ENCODE assay signal across 12 cellular contexts in genomic region chr9:131279196-131279926, GRCh38. TPM values are rescaled to one million over a fixed set of nuclear protein-coding genes. Genes with fewer than 3 reads are reported as not detected.
DNase-seq lines count a peak whose midpoint lies in the region; ATAC-seq and TF ChIP-seq lines count a peak whose summit lies in the region.
"Had no signal": no experiment of that assay in that cellular context is flagged by ENCODE, and none has a peak within 500 bp of the region (broad histone marks: within the 10 kb centered on the region; RNA-seq: fewer than 3 reads in every experiment).

No MANE protein-coding gene starts in this region.

- peak overlapping the region; percentile 79 for H3K27ac ChIP-seq in CD4-positive, alpha-beta memory T cell (ENCODE audit: low read depth, low read length)
- H3K27ac ChIP-seq in colonic mucosa = no peak overlapping the region

- peak overlapping the region; percentile 84 to 93 (median 91) for H3K4me3 Mint-ChIP-seq in CD4-positive, alpha-beta memory T cell
- H3K4me3 Mint-ChIP-seq in IgD-negative memory B cell = peak overlapping the region; percentile 41 to 92 (median 90)
- H3K4me3 Mint-ChIP-seq in central memory CD8-positive, alpha-beta T cell = peak overlapping the region; percentile 92
- H3K4me3 Mint-ChIP-seq in natural killer cell treated with Interleukin-12 subunit alpha and Interleukin-12 subunit beta and Interleukin-15 and Interleukin-18, amount 100 ng/mL, for 72 hours = peak overlapping the region; percentile 87

- intact Hi-C loops in CD4-positive, alpha-beta memory T cell (cut with micrococcal nuclease) = loop anchor here (2.0 to 10.0 kb wide), 4 partner anchors 58 to 225 kb away; partner anchors contain the start of genes NUP214 and POMT1
- intact Hi-C loops in colonic mucosa (cut with DNase I) = no loop called here

- peak overlapping the region; percentile 92 to 95 (median 94) for H3K27ac Mint-ChIP-seq in CD4-positive, alpha-beta memory T cell
- H3K27ac Mint-ChIP-seq in IgD-negative memory B cell = peak overlapping the region; percentile 59 to 89 (median 72)
- H3K27ac Mint-ChIP-seq in central memory CD8-positive, alpha-beta T cell (ENCODE audit: low read depth) = peak overlapping the region; percentile 74
- peak overlapping the region; percentile 70 to 90 for H3K27ac Mint-ChIP-seq in natural killer cell treated with Interleukin-12 subunit alpha and Interleukin-12 subunit beta and Interleukin-15 and Interleukin-18, amount 100 ng/mL, for 72 hours

- no peaks in the 10 kb centered on the region for H3K27me3 ChIP-seq in CD4-positive, alpha-beta memory T cell (ENCODE audit: insufficient read depth, low read length)
- peaks cover 32% of the 10 kb centered on the region for H3K27me3 ChIP-seq in colonic mucosa

- H3K4me3 ChIP-seq in CD4-positive, alpha-beta memory T cell (ENCODE audit: low read length in 2 of 2) = no peak overlapping the region
- H3K4me3 ChIP-seq in colonic mucosa = no peak overlapping the region

- ATAC-seq in central memory CD8-positive, alpha-beta T cell (replicated peaks; ENCODE audit: extremely low read depth, poor library complexity, severe bottlenecking) = no peak
- no peak for ATAC-seq in natural killer cell treated with Interleukin-12 subunit alpha and Interleukin-12 subunit beta and Interleukin-15 and Interleukin-18, amount 100 ng/mL, for 72 hours
- ATAC-seq in HG03108 (IDR thresholded peaks at IDR 0.05; ENCODE audit: unreplicated experiment) (no peak), GM19397 (IDR thresholded peaks at IDR 0.05; ENCODE audit: unreplicated experiment) (no peak)

- H3K36me3 ChIP-seq in CD4-positive, alpha-beta memory T cell (ENCODE audit: insufficient read depth, low read length) = no peaks in the 10 kb centered on the region
- no peaks in the 10 kb centered on the region for H3K36me3 ChIP-seq in colonic mucosa

- no peak for TF ChIP-seq CTCF in colonic mucosa (IDR thresholded peaks at IDR 0.05)

- H3K4me1 ChIP-seq in CD4-positive, alpha-beta memory T cell (ENCODE audit: insufficient read depth, low read length) = peaks cover 27% of the 10 kb centered on the region
- no peaks in the 10 kb centered on the region for H3K4me1 ChIP-seq in colonic mucosa

- no peak overlapping the region for H3K9ac ChIP-seq in colonic mucosa (ENCODE audit: low read depth in 2 of 2, low read length in 2 of 2)

- no peak for DNase-seq in CD4-positive, alpha-beta memory T cell
- no peak for DNase-seq in central memory CD8-positive, alpha-beta T cell (ENCODE audit: low spot score in 2 of 2)
- no peak for DNase-seq in natural killer cell treated with Interleukin-12 subunit alpha and Interleukin-12 subunit beta and Interleukin-15 and Interleukin-18, amount 100 ng/mL, for 72 hours (ENCODE audit: low spot score)
- no peak for DNase-seq in colonic mucosa
- DNase-seq: activated CD4-positive, alpha-beta T cell treated with anti-CD3 and anti-CD28 coated beads for 1 hour; activated gamma-delta T cell treated with Interleukin-2 at 50 U/mL for 16 hours; KBM-7; NCI-H1436 treated with DMSO at 0.1 percent for 48 hours; NCI-H446 treated with DMSO at 0.1 percent for 48 hours had no signal

- no peaks in the 10 kb centered on the region for H3K9me3 ChIP-seq in CD4-positive, alpha-beta memory T cell (ENCODE audit: control insufficient read depth in 1 of 2, low read length in 2 of 2)
- no peaks in the 10 kb centered on the region for H3K9me3 ChIP-seq in colonic mucosa

- H3K27me3 Mint-ChIP-seq in CD4-positive, alpha-beta memory T cell = peaks cover 2 to 3% of the 10 kb centered on the region in 2 donors
- peaks cover 6% of the 10 kb centered on the region for H3K27me3 Mint-ChIP-seq in IgD-negative memory B cell
- no peaks in the 10 kb centered on the region for H3K27me3 Mint-ChIP-seq in central memory CD8-positive, alpha-beta T cell
- peaks cover 7 to 12% of the 10 kb centered on the region in 2 donors for H3K27me3 Mint-ChIP-seq in natural killer cell treated with Interleukin-12 subunit alpha and Interleukin-12 subunit beta and Interleukin-15 and Interleukin-18, amount 100 ng/mL, for 72 hours

- POLR2A ChIA-PET in CD4-positive, alpha-beta memory T cell (lab: Charles Lee; ENCODE audit: partially characterized antibody) = interaction anchor here (1.1 to 17.7 kb wide), 6 partner anchors 17 to 119 kb away, joined by 3 to 1324 read pairs (median 6); no protein-coding TSS in a partner anchor

- peaks cover 22 to 50% (median 26%) of the 10 kb centered on the region in 4 donors for H3K4me1 Mint-ChIP-seq in CD4-positive, alpha-beta memory T cell
- H3K4me1 Mint-ChIP-seq in IgD-negative memory B cell = peaks cover 12 to 18% (median 13%) of the 10 kb centered on the region in 3 donors
- H3K4me1 Mint-ChIP-seq in central memory CD8-positive, alpha-beta T cell = peaks cover 24% of the 10 kb centered on the region
- H3K4me1 Mint-ChIP-seq in natural killer cell treated with Interleukin-12 subunit alpha and Interleukin-12 subunit beta and Interleukin-15 and Interleukin-18, amount 100 ng/mL, for 72 hours (ENCODE audit: low read depth in 2 of 2) = peaks cover 15 to 23% of the 10 kb centered on the region in 2 donors

- CTCF ChIA-PET in CD4-positive, alpha-beta memory T cell (lab: Charles Lee; ENCODE audit: partially characterized antibody) = interaction anchor here (0.9 to 1.5 kb wide), 6 partner anchors 9 to 101 kb away, joined by 4 to 5 read pairs (median 4); no protein-coding TSS in a partner anchor

- no peaks in the 10 kb centered on the region for H3K9me3 Mint-ChIP-seq in CD4-positive, alpha-beta memory T cell
- no peaks in the 10 kb centered on the region for H3K9me3 Mint-ChIP-seq in IgD-negative memory B cell
- H3K9me3 Mint-ChIP-seq in central memory CD8-positive, alpha-beta T cell = no peaks in the 10 kb centered on the region
- H3K9me3 Mint-ChIP-seq in natural killer cell treated with Interleukin-12 subunit alpha and Interleukin-12 subunit beta and Interleukin-15 and Interleukin-18, amount 100 ng/mL, for 72 hours = no peaks in the 10 kb centered on the region

- H3K36me3 Mint-ChIP-seq in CD4-positive, alpha-beta memory T cell = peaks cover 15 to 24% of the 10 kb centered on the region in 2 donors
- no peaks in the 10 kb centered on the region for H3K36me3 Mint-ChIP-seq in IgD-negative memory B cell
- peaks cover 28% of the 10 kb centered on the region for H3K36me3 Mint-ChIP-seq in central memory CD8-positive, alpha-beta T cell (ENCODE audit: insufficient read depth)
- no peaks in the 10 kb centered on the region for H3K36me3 Mint-ChIP-seq in natural killer cell treated with Interleukin-12 subunit alpha and Interleukin-12 subunit beta and Interleukin-15 and Interleukin-18, amount 100 ng/mL, for 72 hours

RNA-seq across cellular contexts. Expression of gene FAM78A, which starts 3.1 kb away (rescaled TPM):
- total RNA-seq in CD4-positive, alpha-beta memory T cell = 10 to 100 TPM; 93.5 TPM
- polyA plus RNA-seq in CD4-positive, alpha-beta memory T cell = 10 to 100 TPM in 1 of 2 donors, 1 to 10 TPM in 1; 5.5 to 29.2 TPM
- 18.3 TPM for polyA plus RNA-seq in IgD-negative memory B cell
- 10 to 100 TPM; 46.2 to 53.3 TPM for total RNA-seq in natural killer cell treated with Interleukin-12 subunit alpha and Interleukin-12 subunit beta and Interleukin-15 and Interleukin-18, amount 100 ng/mL, for 72 hours
- 1 to 10 TPM; 1.5 to 2.0 TPM for total RNA-seq in colonic mucosa

RNA-seq across cellular contexts. Expression of gene PLPP7, which starts 10.2 kb away (rescaled TPM):
- total RNA-seq in CD4-positive, alpha-beta memory T cell = not detected
- not detected for polyA plus RNA-seq in CD4-positive, alpha-beta memory T cell
- polyA plus RNA-seq in IgD-negative memory B cell = 1.7 TPM
- total RNA-seq in natural killer cell treated with Interleukin-12 subunit alpha and Interleukin-12 subunit beta and Interleukin-15 and Interleukin-18, amount 100 ng/mL, for 72 hours = under 1 TPM in 1 of 2 donors, not detected in 1; 0.74 TPM
- 1 to 10 TPM in 1 of 2 donors, under 1 TPM in 1; 0.40 to 1.1 TPM for total RNA-seq in colonic mucosa

Comparison
In these comparisons a context has a peak if more than half of its experiments do, and no peak if none do; other contexts are left out.
1. RNA of gene FAM78A, which starts 3.1 kb away (total RNA-seq): 93.5 TPM in CD4-positive, alpha-beta memory T cell and 46.2 to 53.3 TPM in natural killer cell treated with Interleukin-12 subunit alpha and Interleukin-12 subunit beta and Interleukin-15 and Interleukin-18, amount 100 ng/mL, for 72 hours; 1.5 to 2.0 TPM in colonic mucosa; every median in the first group is over 10 times any median in the second.
2. Peak in every context shown above with its lines, with median percentiles within 50 percentile points of each other: H3K27ac Mint-ChIP-seq and H3K4me3 Mint-ChIP-seq.